ENCODE assay signal across 4 cellular contexts in the genomic region with DNA sequence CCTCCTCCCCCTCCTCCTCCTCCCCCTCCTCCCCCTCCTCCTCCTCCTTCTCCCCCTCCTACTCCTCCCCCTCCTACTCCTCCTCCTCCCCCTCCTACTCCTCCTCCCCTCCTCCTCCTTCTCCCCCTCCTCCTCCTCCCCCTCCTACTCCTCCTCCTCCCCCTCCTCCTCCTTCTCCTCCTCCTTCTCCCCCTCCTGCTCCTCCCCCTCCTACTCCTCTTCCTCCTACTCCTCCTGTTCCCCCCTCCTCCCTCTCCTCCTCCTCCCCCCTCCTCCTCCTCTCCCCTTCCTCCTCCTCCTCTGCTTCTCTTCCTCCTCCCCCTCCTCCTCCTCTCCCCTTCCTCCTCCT.
"Had no signal": no experiment of that assay in that cellular context is flagged by ENCODE, and none has a peak within 500 bp of the region (broad histone marks: within the 10 kb centered on the region; RNA-seq: fewer than 3 reads in every experiment).

No MANE protein-coding gene starts in this region.

- H3K27ac ChIP-seq: GM23248 had no signal

- H2AFZ ChIP-seq: GM23248 had no signal

- H3K4me1 ChIP-seq: HAP-1 had no signal

- H3K9me3 ChIP-seq: HAP-1 had no signal

- H3K4me2 ChIP-seq: GM23338 had no signal

- H3K36me3 ChIP-seq: HAP-1 had no signal

- H3K9ac ChIP-seq: GM23248 had no signal

- H3K4me3 ChIP-seq: GM23248, GM23338, HAP-1 had no signal

- FAIRE-seq: H1 had no signal
